22 cellular contexts compared by ENCODE assay signal in genomic region chr11:80371931-80372330, GRCh38.
"Had no signal": no experiment of that assay in that cellular context is flagged by ENCODE, and none has a peak within 500 bp of the region (broad histone marks: within the 10 kb centered on the region; RNA-seq: fewer than 3 reads in every experiment).

No MANE protein-coding gene starts in this region.

- ATAC-seq: K562 had no signal

- DNase-seq: Kasumi-1, MM.1S, NCI-H1048, NCI-H1105, NCI-H1436 treated with DMSO at 0.1 percent for 48 hours, NCI-H1694, NCI-H187 treated with DMSO at 0.1 percent for 48 hours, NCI-H2029 treated with DMSO at 0.1 percent for 48 hours, NCI-H2171 treated with DMSO at 0.1 percent for 48 hours, NCI-H345, NCI-H446 treated with DMSO at 0.1 percent for 48 hours, NCI-H510A treated with DMSO at 0.1 percent for 48 hours, NCI-H526, NCI-H82, Right ventricle myocardium superior, RPMI8226, SK-N-SH had no signal

- H3K27ac ChIP-seq: HL-60, KMS-11 had no signal

- H3K9ac ChIP-seq: KMS-11, SK-N-SH had no signal

- H3K4me2 ChIP-seq: KMS-11, SK-N-SH had no signal

- H3K9me3 ChIP-seq: SK-N-SH had no signal

- FAIRE-seq: HTR-8/SVneo, K562, RCC 7860 had no signal

- H3K4me3 ChIP-seq: K562 had no signal
